In the genomic region with DNA sequence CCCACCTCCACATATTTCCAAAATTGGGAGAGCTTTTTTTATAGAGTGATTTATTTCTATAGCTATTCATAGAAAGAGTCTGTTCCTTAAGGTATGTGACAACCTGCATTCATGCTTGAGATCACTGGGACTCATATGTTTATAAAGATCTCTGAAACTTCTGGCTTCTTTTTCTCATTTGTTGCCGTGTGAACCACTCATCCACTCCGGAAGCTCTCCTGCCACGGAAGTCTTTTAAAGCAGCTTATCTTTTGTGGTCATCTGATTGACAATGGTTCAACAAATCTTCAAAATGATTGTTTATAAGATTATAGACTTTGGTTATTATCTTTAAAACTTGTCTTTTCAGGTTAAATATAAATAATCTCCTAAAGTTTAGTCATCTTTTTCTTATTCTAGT, we compare ENCODE assay signal across 15 cellular contexts.
"Had no signal": no experiment of that assay in that cellular context is flagged by ENCODE, and none has a peak within 500 bp of the region (broad histone marks: within the 10 kb centered on the region; RNA-seq: fewer than 3 reads in every experiment).

No MANE protein-coding gene starts in this region.

- H3K9me3 ChIP-seq: colonic mucosa, transverse colon had no signal

- ATAC-seq: foreskin keratinocyte; right cardiac atrium; stimulated activated memory B cell treated with anti-CD40 and anti-IgM and Interleukin-4, amounts not matched to agents 10 μg/mL and 1 μg/mL and 100 μg/mL, for 72 hours had no signal

- H3K4me1 ChIP-seq: colonic mucosa, foreskin keratinocyte, transverse colon had no signal

- H3K27me3 ChIP-seq: colonic mucosa, foreskin keratinocyte, transverse colon had no signal

- H3K4me3 Mint-ChIP-seq: activated naive CD4-positive, alpha-beta T cell treated with anti-CD3 and anti-CD28 coated beads, Interleukin-2, amount 50 U/mL, for 24 hours; stimulated activated memory B cell treated with anti-CD40 and anti-IgM and Interleukin-4, amounts not matched to agents 10 μg/mL and 1 μg/mL and 100 μg/mL, for 72 hours had no signal

- H3K9me3 Mint-ChIP-seq: activated naive CD4-positive, alpha-beta T cell treated with anti-CD3 and anti-CD28 coated beads, Interleukin-2, amount 50 U/mL, for 24 hours; stimulated activated memory B cell treated with anti-CD40 and anti-IgM and Interleukin-4, amounts not matched to agents 10 μg/mL and 1 μg/mL and 100 μg/mL, for 72 hours had no signal

- H3K27ac ChIP-seq: colonic mucosa, foreskin keratinocyte, transverse colon had no signal

- H3K36me3 ChIP-seq: colonic mucosa, transverse colon had no signal

- H3K4me3 ChIP-seq: colonic mucosa, smooth muscle cell, transverse colon had no signal

- H3K27me3 Mint-ChIP-seq: activated naive CD4-positive, alpha-beta T cell treated with anti-CD3 and anti-CD28 coated beads, Interleukin-2, amount 50 U/mL, for 24 hours; naive thymus-derived CD8-positive, alpha-beta T cell; stimulated activated memory B cell treated with anti-CD40 and anti-IgM and Interleukin-4, amounts not matched to agents 10 μg/mL and 1 μg/mL and 100 μg/mL, for 72 hours had no signal

- FAIRE-seq: endothelial cell of umbilical vein, islet of Langerhans had no signal

- H3K27ac Mint-ChIP-seq: stimulated activated memory B cell treated with anti-CD40 and anti-IgM and Interleukin-4, amounts not matched to agents 10 μg/mL and 1 μg/mL and 100 μg/mL, for 72 hours had no signal

- DNase-seq: anterior cingulate cortex; colonic mucosa; effector CD4-positive, alpha-beta T cell; foreskin keratinocyte; mammary epithelial cell; posterior cingulate gyrus; right cardiac atrium; substantia nigra; transverse colon had no signal
